Comparison of ENCODE assay signal across 1 cellular context in genomic region chr22:39502789-39503464, GRCh38.
TF ChIP-seq lines count a peak whose summit lies in the region.

No MANE protein-coding gene starts in this region.

TF ChIP-seq in HepG2, 621 proteins besides CTCF, POLR2A, EP300 and RAD21 (continued from another document):
- TF ChIP-seq KIAA2018 (CRISPR knock-in tag; IDR thresholded peaks at IDR 0.05; ENCODE audit: borderline replicate concordance) (0 out of 2 replicates have a peak, but pooled peaks have one; percentile 17), ZNF800 (CRISPR knock-in tag; IDR thresholded peaks at IDR 0.05) (0 out of 2 replicates have a peak, but pooled peaks have one; percentile 11), RXRB (CRISPR knock-in tag; IDR thresholded peaks at IDR 0.05; ENCODE audit: borderline replicate concordance) (peak; percentile 14; the same call in 1 of the 2 replicates), ZKSCAN5 (CRISPR knock-in tag; IDR thresholded peaks at IDR 0.05) (no peak), ZNF781 (CRISPR knock-in tag; IDR thresholded peaks at IDR 0.05; ENCODE audit: borderline replicate concordance, not compliant biosample characterization) (peak; percentile 4), ZBTB3 (CRISPR knock-in tag; IDR thresholded peaks at IDR 0.05; ENCODE audit: borderline replicate concordance, low read depth) (no peak), NR2F6 (IDR thresholded peaks at IDR 0.05) (peak; percentile 22; the same call in 1 of the 2 replicates), NR2F6 (CRISPR knock-in tag; IDR thresholded peaks at IDR 0.05) (no peak), SP140L (CRISPR knock-in tag; IDR thresholded peaks at IDR 0.05; ENCODE audit: borderline replicate concordance) (no peak), ZNF746 (CRISPR knock-in tag; IDR thresholded peaks at IDR 0.05) (0 out of 2 replicates have a peak, but pooled peaks have one; percentile 69), TAF1 (CRISPR knock-in tag; IDR thresholded peaks at IDR 0.05) (no peak; the same call in 1 of the 2 replicates), MAFK (conservative IDR thresholded peaks at IDR 0.05 in 1 of 2, IDR thresholded peaks at IDR 0.05 in 1 of 2; ENCODE audit: low read length in 2 of 2) (no peak), CEBPB (IDR thresholded peaks at IDR 0.05; ENCODE audit: borderline replicate concordance, low read depth, low read length) (peak; percentile 31; the same call in 1 of the 2 replicates), FOXJ3 (CRISPR knock-in tag; IDR thresholded peaks at IDR 0.05; ENCODE audit: borderline replicate concordance) (0 out of 2 replicates have a peak, but pooled peaks have one; percentile 5), NR3C1 (CRISPR knock-in tag; IDR thresholded peaks at IDR 0.05) (no peak), ETV5 (CRISPR knock-in tag; IDR thresholded peaks at IDR 0.05; ENCODE audit: borderline replicate concordance) (peak; percentile 21; the same call in 1 of the 2 replicates), ZNF713 (CRISPR knock-in tag; IDR thresholded peaks at IDR 0.05) (no peak)
- TF ChIP-seq, protein P1, sequence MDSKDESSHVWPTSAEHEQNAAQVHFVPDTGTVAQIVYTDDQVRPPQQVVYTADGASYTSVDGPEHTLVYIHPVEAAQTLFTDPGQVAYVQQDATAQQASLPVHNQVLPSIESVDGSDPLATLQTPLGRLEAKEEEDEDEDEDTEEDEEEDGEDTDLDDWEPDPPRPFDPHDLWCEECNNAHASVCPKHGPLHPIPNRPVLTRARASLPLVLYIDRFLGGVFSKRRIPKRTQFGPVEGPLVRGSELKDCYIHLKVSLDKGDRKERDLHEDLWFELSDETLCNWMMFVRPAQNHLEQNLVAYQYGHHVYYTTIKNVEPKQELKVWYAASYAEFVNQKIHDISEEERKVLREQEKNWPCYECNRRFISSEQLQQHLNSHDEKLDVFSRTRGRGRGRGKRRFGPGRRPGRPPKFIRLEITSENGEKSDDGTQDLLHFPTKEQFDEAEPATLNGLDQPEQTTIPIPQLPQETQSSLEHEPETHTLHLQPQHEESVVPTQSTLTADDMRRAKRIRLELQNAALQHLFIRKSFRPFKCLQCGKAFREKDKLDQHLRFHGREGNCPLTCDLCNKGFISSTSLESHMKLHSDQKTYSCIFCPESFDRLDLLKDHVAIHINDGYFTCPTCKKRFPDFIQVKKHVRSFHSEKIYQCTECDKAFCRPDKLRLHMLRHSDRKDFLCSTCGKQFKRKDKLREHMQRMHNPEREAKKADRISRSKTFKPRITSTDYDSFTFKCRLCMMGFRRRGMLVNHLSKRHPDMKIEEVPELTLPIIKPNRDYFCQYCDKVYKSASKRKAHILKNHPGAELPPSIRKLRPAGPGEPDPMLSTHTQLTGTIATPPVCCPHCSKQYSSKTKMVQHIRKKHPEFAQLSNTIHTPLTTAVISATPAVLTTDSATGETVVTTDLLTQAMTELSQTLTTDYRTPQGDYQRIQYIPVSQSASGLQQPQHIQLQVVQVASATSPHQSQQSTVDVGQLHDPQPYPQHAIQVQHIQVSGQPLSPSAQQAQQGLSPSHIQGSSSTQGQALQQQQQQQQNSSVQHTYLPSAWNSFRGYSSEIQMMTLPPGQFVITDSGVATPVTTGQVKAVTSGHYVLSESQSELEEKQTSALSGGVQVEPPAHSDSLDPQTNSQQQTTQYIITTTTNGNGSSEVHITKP (CRISPR knock-in tag; IDR thresholded peaks at IDR 0.05; ENCODE audit: low read depth), result no peak
